ENCODE assay signal across 6 cellular contexts in the genomic region with DNA sequence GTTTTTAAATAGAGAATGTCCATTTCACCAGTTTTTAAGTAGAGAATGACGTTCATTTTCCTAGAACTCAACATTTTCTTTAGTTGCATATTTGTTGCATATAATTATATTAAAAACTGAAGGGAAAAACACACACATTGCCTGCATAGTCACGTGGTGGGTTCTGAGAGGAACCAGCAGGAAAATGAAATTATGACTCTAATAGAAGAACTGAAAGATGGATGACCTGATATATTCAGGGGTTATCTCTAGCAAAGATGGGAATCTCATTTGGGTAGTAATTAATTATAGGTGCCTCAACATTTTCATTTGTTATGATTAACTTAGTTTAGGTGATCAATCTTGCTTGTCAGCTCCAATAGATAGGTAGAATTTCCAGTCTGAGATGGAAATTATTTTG.
"Had no signal": no experiment of that assay in that cellular context is flagged by ENCODE, and none has a peak within 500 bp of the region (broad histone marks: within the 10 kb centered on the region; RNA-seq: fewer than 3 reads in every experiment).

No MANE protein-coding gene starts in this region.

- ATAC-seq: GM23338, HepG2 had no signal

- H3K4me3 ChIP-seq: GM23338 had no signal

- DNase-seq: H9, HCEC 1CT had no signal

- H3K9me3 Mint-ChIP-seq: GM23338, H9, IgD-negative memory B cell had no signal

- H3K36me3 Mint-ChIP-seq: IgD-negative memory B cell had no signal

- H3K27ac Mint-ChIP-seq: GM23338, H9, IgD-negative memory B cell had no signal

- H3K4me3 Mint-ChIP-seq: GM23338, H9, IgD-negative memory B cell had no signal

- H3K27ac ChIP-seq: HL-60 had no signal
